Comparison of ENCODE assay signal across 1 cellular context in the genomic region with DNA sequence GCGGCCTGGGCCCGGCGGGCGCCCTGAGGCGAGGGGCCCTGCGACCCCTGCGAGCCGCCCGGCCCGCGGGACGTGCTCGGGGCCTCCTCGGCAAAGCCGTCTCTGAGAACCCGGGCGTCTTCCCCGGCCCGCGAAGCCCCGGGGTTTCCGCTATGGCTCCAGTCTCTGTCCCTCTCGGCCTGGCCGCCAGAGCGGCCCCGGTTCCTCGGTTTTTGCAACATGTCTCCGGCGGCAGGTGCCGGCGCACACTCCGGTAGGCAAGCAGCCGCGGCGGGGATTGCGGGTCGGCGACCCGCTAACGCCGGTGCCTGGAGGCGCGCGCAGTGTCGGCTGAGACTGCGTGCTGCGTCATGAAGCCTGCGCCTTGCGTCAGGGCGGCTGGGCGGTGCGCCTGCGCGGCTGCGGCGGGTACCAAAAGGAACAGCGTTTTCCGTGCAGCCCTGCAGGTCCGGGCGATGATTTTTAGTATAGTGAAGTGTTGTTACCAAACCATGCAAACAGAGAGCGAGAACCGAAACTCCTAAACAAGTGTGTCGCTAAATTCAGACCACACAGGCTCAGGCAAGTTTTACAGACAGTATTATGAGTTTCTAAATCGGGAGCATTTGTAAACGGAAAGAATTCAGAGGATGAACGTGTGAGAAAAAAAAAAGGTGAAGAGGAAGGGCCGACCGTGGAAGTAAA.
A peak's percentile ranks its signal among the peaks of the same experiment; 100 is the strongest.
TF ChIP-seq lines count a peak whose summit lies in the region.

TSS of gene NSMCE3 (minus strand) at position 338 of the 684 bp plus-strand sequence. CDS start at position 221, 117 bp downstream.

TF ChIP-seq in HepG2, 621 proteins besides CTCF, POLR2A, EP300 and RAD21 (continued from another document and continues in another):
- TF ChIP-seq, protein P1, sequence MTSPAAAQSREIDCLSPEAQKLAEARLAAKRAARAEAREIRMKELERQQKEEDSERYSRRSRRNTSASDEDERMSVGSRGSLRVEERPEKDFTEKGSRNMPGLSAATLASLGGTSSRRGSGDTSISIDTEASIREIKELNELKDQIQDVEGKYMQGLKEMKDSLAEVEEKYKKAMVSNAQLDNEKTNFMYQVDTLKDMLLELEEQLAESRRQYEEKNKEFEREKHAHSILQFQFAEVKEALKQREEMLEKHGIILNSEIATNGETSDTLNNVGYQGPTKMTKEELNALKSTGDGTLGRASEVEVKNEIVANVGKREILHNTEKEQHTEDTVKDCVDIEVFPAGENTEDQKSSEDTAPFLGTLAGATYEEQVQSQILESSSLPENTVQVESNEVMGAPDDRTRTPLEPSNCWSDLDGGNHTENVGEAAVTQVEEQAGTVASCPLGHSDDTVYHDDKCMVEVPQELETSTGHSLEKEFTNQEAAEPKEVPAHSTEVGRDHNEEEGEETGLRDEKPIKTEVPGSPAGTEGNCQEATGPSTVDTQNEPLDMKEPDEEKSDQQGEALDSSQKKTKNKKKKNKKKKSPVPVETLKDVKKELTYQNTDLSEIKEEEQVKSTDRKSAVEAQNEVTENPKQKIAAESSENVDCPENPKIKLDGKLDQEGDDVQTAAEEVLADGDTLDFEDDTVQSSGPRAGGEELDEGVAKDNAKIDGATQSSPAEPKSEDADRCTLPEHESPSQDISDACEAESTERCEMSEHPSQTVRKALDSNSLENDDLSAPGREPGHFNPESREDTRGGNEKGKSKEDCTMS (CRISPR knock-in tag; conservative IDR thresholded peaks at IDR 0.05), result no peak
- TF ChIP-seq ZFY (CRISPR knock-in tag; IDR thresholded peaks at IDR 0.05) (peak; percentile 93), GATAD1 (CRISPR knock-in tag; IDR thresholded peaks at IDR 0.05) (peak; percentile 86), ZBED4 (CRISPR knock-in tag; IDR thresholded peaks at IDR 0.05; ENCODE audit: borderline replicate concordance) (peak; percentile 88; the same call in 1 of the 2 replicates), ZNF777 (CRISPR knock-in tag; IDR thresholded peaks at IDR 0.05) (no peak; the same call in 1 of the 2 replicates), NCOA2 (CRISPR knock-in tag; IDR thresholded peaks at IDR 0.05) (no peak), ZNF3 (CRISPR knock-in tag; IDR thresholded peaks at IDR 0.05) (no peak), MXI1 (IDR thresholded peaks at IDR 0.05; ENCODE audit: borderline replicate concordance, low read depth, low read length) (0 out of 3 replicates have a peak, but pooled peaks have one; percentile 23), ZNF720 (CRISPR knock-in tag; IDR thresholded peaks at IDR 0.05) (no peak), ZNF354B (CRISPR knock-in tag; IDR thresholded peaks at IDR 0.05) (0 out of 2 replicates have a peak, but pooled peaks have one; percentile 58), DMAP1 (CRISPR knock-in tag; IDR thresholded peaks at IDR 0.05) (0 out of 2 replicates have a peak, but pooled peaks have one; percentile 21), ZNF567 (CRISPR knock-in tag; IDR thresholded peaks at IDR 0.05; ENCODE audit: borderline replicate concordance) (no peak), KLF13 (CRISPR knock-in tag; IDR thresholded peaks at IDR 0.05) (no peak), THRA (CRISPR knock-in tag; IDR thresholded peaks at IDR 0.05; ENCODE audit: borderline replicate concordance) (peak; percentile 24; the same call in 1 of the 2 replicates), SP140L (CRISPR knock-in tag; IDR thresholded peaks at IDR 0.05; ENCODE audit: borderline replicate concordance) (no peak), ZFP36L1 (CRISPR knock-in tag; IDR thresholded peaks at IDR 0.05) (no peak), ZNF446 (CRISPR knock-in tag; IDR thresholded peaks at IDR 0.05) (peak; percentile 52; the same call in 1 of the 2 replicates), AKAP8 (CRISPR knock-in tag; IDR thresholded peaks at IDR 0.05) (no peak), ZNF34 (CRISPR knock-in tag; IDR thresholded peaks at IDR 0.05; ENCODE audit: borderline replicate concordance) (no peak), MZF1 (CRISPR knock-in tag; IDR thresholded peaks at IDR 0.05; ENCODE audit: borderline replicate concordance) (0 out of 2 replicates have a peak, but pooled peaks have one; percentile 44), NFRKB (IDR thresholded peaks at IDR 0.05) (no peak), ZNF30 (CRISPR knock-in tag; IDR thresholded peaks at IDR 0.05) (no peak), REL (CRISPR knock-in tag; conservative IDR thresholded peaks at IDR 0.05) (no peak)
- TF ChIP-seq, protein P2, sequence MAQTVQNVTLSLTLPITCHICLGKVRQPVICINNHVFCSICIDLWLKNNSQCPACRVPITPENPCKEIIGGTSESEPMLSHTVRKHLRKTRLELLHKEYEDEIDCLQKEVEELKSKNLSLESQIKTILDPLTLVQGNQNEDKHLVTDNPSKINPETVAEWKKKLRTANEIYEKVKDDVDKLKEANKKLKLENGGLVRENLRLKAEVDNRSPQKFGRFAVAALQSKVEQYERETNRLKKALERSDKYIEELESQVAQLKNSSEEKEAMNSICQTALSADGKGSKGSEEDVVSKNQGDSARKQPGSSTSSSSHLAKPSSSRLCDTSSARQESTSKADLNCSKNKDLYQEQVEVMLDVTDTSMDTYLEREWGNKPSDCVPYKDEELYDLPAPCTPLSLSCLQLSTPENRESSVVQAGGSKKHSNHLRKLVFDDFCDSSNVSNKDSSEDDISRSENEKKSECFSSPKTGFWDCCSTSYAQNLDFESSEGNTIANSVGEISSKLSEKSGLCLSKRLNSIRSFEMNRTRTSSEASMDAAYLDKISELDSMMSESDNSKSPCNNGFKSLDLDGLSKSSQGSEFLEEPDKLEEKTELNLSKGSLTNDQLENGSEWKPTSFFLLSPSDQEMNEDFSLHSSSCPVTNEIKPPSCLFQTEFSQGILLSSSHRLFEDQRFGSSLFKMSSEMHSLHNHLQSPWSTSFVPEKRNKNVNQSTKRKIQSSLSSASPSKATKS (CRISPR knock-in tag; IDR thresholded peaks at IDR 0.05), result no peak
- TF ChIP-seq, protein P3, sequence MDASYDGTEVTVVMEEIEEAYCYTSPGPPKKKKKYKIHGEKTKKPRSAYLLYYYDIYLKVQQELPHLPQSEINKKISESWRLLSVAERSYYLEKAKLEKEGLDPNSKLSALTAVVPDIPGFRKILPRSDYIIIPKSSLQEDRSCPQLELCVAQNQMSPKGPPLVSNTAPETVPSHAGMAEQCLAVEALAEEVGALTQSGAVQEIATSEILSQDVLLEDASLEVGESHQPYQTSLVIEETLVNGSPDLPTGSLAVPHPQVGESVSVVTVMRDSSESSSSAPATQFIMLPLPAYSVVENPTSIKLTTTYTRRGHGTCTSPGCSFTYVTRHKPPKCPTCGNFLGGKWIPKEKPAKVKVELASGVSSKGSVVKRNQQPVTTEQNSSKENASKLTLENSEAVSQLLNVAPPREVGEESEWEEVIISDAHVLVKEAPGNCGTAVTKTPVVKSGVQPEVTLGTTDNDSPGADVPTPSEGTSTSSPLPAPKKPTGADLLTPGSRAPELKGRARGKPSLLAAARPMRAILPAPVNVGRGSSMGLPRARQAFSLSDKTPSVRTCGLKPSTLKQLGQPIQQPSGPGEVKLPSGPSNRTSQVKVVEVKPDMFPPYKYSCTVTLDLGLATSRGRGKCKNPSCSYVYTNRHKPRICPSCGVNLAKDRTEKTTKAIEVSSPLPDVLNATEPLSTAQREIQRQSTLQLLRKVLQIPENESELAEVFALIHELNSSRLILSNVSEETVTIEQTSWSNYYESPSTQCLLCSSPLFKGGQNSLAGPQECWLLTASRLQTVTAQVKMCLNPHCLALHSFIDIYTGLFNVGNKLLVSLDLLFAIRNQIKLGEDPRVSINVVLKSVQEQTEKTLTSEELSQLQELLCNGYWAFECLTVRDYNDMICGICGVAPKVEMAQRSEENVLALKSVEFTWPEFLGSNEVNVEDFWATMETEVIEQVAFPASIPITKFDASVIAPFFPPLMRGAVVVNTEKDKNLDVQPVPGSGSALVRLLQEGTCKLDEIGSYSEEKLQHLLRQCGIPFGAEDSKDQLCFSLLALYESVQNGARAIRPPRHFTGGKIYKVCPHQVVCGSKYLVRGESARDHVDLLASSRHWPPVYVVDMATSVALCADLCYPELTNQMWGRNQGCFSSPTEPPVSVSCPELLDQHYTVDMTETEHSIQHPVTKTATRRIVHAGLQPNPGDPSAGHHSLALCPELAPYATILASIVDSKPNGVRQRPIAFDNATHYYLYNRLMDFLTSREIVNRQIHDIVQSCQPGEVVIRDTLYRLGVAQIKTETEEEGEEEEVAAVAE (CRISPR knock-in tag; IDR thresholded peaks at IDR 0.05; ENCODE audit: borderline replicate concordance), result no peak
- TF ChIP-seq, protein P4, sequence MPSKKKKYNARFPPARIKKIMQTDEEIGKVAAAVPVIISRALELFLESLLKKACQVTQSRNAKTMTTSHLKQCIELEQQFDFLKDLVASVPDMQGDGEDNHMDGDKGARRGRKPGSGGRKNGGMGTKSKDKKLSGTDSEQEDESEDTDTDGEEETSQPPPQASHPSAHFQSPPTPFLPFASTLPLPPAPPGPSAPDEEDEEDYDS (CRISPR knock-in tag; IDR thresholded peaks at IDR 0.05), result peak; percentile 48
- TF ChIP-seq, protein P5, sequence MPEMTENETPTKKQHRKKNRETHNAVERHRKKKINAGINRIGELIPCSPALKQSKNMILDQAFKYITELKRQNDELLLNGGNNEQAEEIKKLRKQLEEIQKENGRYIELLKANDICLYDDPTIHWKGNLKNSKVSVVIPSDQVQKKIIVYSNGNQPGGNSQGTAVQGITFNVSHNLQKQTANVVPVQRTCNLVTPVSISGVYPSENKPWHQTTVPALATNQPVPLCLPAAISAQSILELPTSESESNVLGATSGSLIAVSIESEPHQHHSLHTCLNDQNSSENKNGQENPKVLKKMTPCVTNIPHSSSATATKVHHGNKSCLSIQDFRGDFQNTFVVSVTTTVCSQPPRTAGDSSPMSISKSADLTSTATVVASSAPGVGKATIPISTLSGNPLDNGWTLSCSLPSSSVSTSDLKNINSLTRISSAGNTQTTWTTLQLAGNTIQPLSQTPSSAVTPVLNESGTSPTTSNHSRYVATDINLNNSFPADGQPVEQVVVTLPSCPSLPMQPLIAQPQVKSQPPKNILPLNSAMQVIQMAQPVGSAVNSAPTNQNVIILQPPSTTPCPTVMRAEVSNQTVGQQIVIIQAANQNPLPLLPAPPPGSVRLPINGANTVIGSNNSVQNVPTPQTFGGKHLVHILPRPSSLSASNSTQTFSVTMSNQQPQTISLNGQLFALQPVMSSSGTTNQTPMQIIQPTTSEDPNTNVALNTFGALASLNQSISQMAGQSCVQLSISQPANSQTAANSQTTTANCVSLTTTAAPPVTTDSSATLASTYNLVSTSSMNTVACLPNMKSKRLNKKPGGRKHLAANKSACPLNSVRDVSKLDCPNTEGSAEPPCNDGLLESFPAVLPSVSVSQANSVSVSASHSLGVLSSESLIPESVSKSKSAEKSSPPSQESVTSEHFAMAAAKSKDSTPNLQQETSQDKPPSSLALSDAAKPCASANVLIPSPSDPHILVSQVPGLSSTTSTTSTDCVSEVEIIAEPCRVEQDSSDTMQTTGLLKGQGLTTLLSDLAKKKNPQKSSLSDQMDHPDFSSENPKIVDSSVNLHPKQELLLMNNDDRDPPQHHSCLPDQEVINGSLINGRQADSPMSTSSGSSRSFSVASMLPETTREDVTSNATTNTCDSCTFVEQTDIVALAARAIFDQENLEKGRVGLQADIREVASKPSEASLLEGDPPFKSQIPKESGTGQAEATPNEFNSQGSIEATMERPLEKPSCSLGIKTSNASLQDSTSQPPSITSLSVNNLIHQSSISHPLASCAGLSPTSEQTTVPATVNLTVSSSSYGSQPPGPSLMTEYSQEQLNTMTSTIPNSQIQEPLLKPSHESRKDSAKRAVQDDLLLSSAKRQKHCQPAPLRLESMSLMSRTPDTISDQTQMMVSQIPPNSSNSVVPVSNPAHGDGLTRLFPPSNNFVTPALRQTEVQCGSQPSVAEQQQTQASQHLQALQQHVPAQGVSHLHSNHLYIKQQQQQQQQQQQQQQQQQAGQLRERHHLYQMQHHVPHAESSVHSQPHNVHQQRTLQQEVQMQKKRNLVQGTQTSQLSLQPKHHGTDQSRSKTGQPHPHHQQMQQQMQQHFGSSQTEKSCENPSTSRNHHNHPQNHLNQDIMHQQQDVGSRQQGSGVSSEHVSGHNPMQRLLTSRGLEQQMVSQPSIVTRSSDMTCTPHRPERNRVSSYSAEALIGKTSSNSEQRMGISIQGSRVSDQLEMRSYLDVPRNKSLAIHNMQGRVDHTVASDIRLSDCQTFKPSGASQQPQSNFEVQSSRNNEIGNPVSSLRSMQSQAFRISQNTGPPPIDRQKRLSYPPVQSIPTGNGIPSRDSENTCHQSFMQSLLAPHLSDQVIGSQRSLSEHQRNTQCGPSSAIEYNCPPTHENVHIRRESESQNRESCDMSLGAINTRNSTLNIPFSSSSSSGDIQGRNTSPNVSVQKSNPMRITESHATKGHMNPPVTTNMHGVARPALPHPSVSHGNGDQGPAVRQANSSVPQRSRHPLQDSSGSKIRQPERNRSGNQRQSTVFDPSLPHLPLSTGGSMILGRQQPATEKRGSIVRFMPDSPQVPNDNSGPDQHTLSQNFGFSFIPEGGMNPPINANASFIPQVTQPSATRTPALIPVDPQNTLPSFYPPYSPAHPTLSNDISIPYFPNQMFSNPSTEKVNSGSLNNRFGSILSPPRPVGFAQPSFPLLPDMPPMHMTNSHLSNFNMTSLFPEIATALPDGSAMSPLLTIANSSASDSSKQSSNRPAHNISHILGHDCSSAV (CRISPR knock-in tag; IDR thresholded peaks at IDR 0.05; ENCODE audit: borderline replicate concordance), result no peak
